ENCODE assay signal across 11 cellular contexts in genomic region chr19:44796701-44797115, GRCh38. TPM values are rescaled to one million over a fixed set of nuclear protein-coding genes. Genes with fewer than 3 reads are reported as not detected.
A peak's percentile ranks its signal among the peaks of the same experiment; 100 is the strongest.
DNase-seq lines count a peak whose midpoint lies in the region; ATAC-seq and TF ChIP-seq lines count a peak whose summit lies in the region.
"Had no signal": no experiment of that assay in that cellular context is flagged by ENCODE, and none has a peak within 500 bp of the region (broad histone marks: within the 10 kb centered on the region; RNA-seq: fewer than 3 reads in every experiment).

No MANE protein-coding gene starts in this region.

- POLR2A ChIA-PET in WTC11 (lab: Charles Lee): interaction anchor here (0.6 kb wide), 2 partner anchors 16 to 119 kb away, joined by 3 to 4 read pairs; no protein-coding TSS in a partner anchor

- peak overlapping the region; percentile 70 for H3K27ac Mint-ChIP-seq in activated T-cell treated with anti-CD3 and anti-CD28 coated beads, Interleukin-2, amount 50 U/mL, for 24 hours
- H3K27ac Mint-ChIP-seq in WTC11: peak overlapping the region; percentile 96
- H3K27ac Mint-ChIP-seq: CD4-positive, CD25-positive, alpha-beta regulatory T cell had no signal

- no peak overlapping the region for H3K27ac ChIP-seq in iPS-20b (ENCODE audit: low read length)
- H3K27ac ChIP-seq in upper lobe of left lung: peak overlapping the region; percentile 45 to 83 (median 77)

- no peaks in the 10 kb centered on the region for H3K4me1 ChIP-seq in iPS-20b (ENCODE audit: insufficient read depth, low read length)
- peaks cover 12 to 19% (median 15%) of the 10 kb centered on the region in 4 donors for H3K4me1 ChIP-seq in upper lobe of left lung

- CTCF ChIA-PET in WTC11 (lab: Charles Lee): interaction anchor here (0.6 to 2.2 kb wide), 17 partner anchors 9 to 226 kb away, joined by 3 to 28 read pairs (median 4); partner anchors contain the start of genes BCAM, CBLC and NECTIN2

- no peaks in the 10 kb centered on the region for H3K27me3 Mint-ChIP-seq in activated T-cell treated with anti-CD3 and anti-CD28 coated beads, Interleukin-2, amount 50 U/mL, for 24 hours
- peaks cover 14% of the 10 kb centered on the region for H3K27me3 Mint-ChIP-seq in WTC11 (ENCODE audit: low read depth)

- TF ChIP-seq CTCF in WTC11 (IDR thresholded peaks at IDR 0.05) (no peak), upper lobe of left lung (IDR thresholded peaks at IDR 0.05) (no peak)

- H3K9me3 Mint-ChIP-seq in activated T-cell treated with anti-CD3 and anti-CD28 coated beads, Interleukin-2, amount 50 U/mL, for 24 hours: no peaks in the 10 kb centered on the region
- H3K9me3 Mint-ChIP-seq in WTC11: no peaks in the 10 kb centered on the region
- H3K9me3 Mint-ChIP-seq: CD4-positive, CD25-positive, alpha-beta regulatory T cell had no signal

- TF ChIP-seq POLR2A in upper lobe of left lung (IDR thresholded peaks at IDR 0.05): no peak
- TF ChIP-seq POLR2A in GM18505 (IDR thresholded peaks at IDR 0.05; ENCODE audit: borderline replicate concordance, extremely low read depth, insufficient read depth, insufficient read length): no peak

- no peaks in the 10 kb centered on the region for H3K36me3 Mint-ChIP-seq in activated T-cell treated with anti-CD3 and anti-CD28 coated beads, Interleukin-2, amount 50 U/mL, for 24 hours (ENCODE audit: low read depth)
- H3K36me3 Mint-ChIP-seq in WTC11: peaks cover 42% of the 10 kb centered on the region
- H3K36me3 Mint-ChIP-seq: CD4-positive, CD25-positive, alpha-beta regulatory T cell had no signal

- H3K36me3 ChIP-seq in iPS-20b (ENCODE audit: insufficient read depth, low read depth, low read length): peaks cover 30% of the 10 kb centered on the region
- no peaks in the 10 kb centered on the region for H3K36me3 ChIP-seq in upper lobe of left lung

- H3K27me3 ChIP-seq in iPS-20b (ENCODE audit: insufficient read depth, low read length) (no peaks in the 10 kb centered on the region), upper lobe of left lung (no peaks in the 10 kb centered on the region)

- H3K9me3 ChIP-seq in iPS-20b (ENCODE audit: insufficient read depth, low read depth, low read length): no peaks in the 10 kb centered on the region
- no peaks in the 10 kb centered on the region for H3K9me3 ChIP-seq in upper lobe of left lung

- H3K9ac ChIP-seq in iPS-20b (ENCODE audit: low read depth, low read length): peak overlapping the region; percentile 53; the same call in 1 of the 2 replicates

- DNase-seq in activated T-cell treated with anti-CD3 and anti-CD28 coated beads, Interleukin-2, amount 50 U/mL, for 24 hours: no peak
- no peak for DNase-seq in activated T-cell treated with anti-CD3 and anti-CD28 coated beads, Interleukin-2, amount 50 U/mL, for 1 hour
- DNase-seq in WTC11 (ENCODE audit: low spot score): no peak
- no peak for DNase-seq in upper lobe of left lung
- no peak for DNase-seq in activated CD4-positive, CD25-positive, alpha-beta regulatory T cell treated with anti-CD3 and anti-CD28 coated beads, Interleukin-2, amount 50 U/mL, for 72 hours
- no peak for DNase-seq in NCI-H226
- DNase-seq: CD4-positive, CD25-positive, alpha-beta regulatory T cell had no signal

- 18 to 33% methylated on average over 12 of the region's 12 CpGs for whole genome bisulfite sequencing in upper lobe of left lung, 2 donors

- ATAC-seq in WTC11 (peak; percentile 52), upper lobe of left lung (ENCODE audit: low FRiP score in 2 of 2) (no peak), GM18505 (IDR thresholded peaks at IDR 0.05; ENCODE audit: unreplicated experiment) (no peak)

- H3K4me3 ChIP-seq in iPS-20b (ENCODE audit: low read length): no peak overlapping the region
- no peak overlapping the region for H3K4me3 ChIP-seq in upper lobe of left lung

- H3K4me3 Mint-ChIP-seq in activated T-cell treated with anti-CD3 and anti-CD28 coated beads, Interleukin-2, amount 50 U/mL, for 24 hours: no peak overlapping the region
- peak overlapping the region; percentile 6; the same call in 1 of the 2 replicates for H3K4me3 Mint-ChIP-seq in WTC11
- H3K4me3 Mint-ChIP-seq: CD4-positive, CD25-positive, alpha-beta regulatory T cell had no signal

- TF ChIP-seq EP300 in upper lobe of left lung (IDR thresholded peaks at IDR 0.05): no peak

- peaks cover 10% of the 10 kb centered on the region for H3K4me1 Mint-ChIP-seq in activated T-cell treated with anti-CD3 and anti-CD28 coated beads, Interleukin-2, amount 50 U/mL, for 24 hours (ENCODE audit: low read depth)
- peaks cover 31% of the 10 kb centered on the region for H3K4me1 Mint-ChIP-seq in WTC11

TF ChIP-seq in WTC11, 78 proteins besides CTCF, POLR2A, EP300 and RAD21:
- TF ChIP-seq MLX (CRISPR knock-in tag; IDR thresholded peaks at IDR 0.05) (no peak), GTF2I (CRISPR knock-in tag; conservative IDR thresholded peaks at IDR 0.05) (no peak), SP1 (CRISPR knock-in tag; conservative IDR thresholded peaks at IDR 0.05) (no peak), E2F1 (CRISPR knock-in tag; IDR thresholded peaks at IDR 0.05) (no peak)
TF ChIP-seq in WTC11: peak in this region for 0.

RNA-seq across cellular contexts. Expression of gene BCAM, which starts 12.2 kb away (rescaled TPM):
- total RNA-seq in WTC11 (2021) (73.1 to 89.5 TPM (median 80.0 TPM) in 3 replicates), upper lobe of left lung (100 to 1,000 TPM; 246 to 557 (median 274) TPM)
- total RNA-seq: CD4-positive, CD25-positive, alpha-beta regulatory T cell had no signal

RNA-seq across cellular contexts. Expression of gene CBLC, which starts 19.0 kb away (rescaled TPM):
- total RNA-seq in WTC11 (2021) (20.5 to 29.5 TPM (median 27.8 TPM) in 3 replicates), upper lobe of left lung (10 to 100 TPM in 1 of 6 donors, 1 to 10 TPM in 5; 2.9 to 10.5 (median 4.5) TPM)
- total RNA-seq: CD4-positive, CD25-positive, alpha-beta regulatory T cell; H4; NCI-H460 had no signal

RNA-seq across cellular contexts. Expression of gene BCL3, which starts 48.2 kb away (rescaled TPM):
- total RNA-seq in WTC11 (2021) (4.6 to 7.8 TPM (median 5.6 TPM) in 3 replicates), upper lobe of left lung (100 to 1,000 TPM in 2 of 6 donors, 10 to 100 TPM in 4; 31.1 to 114 (median 71.6) TPM)

RNA-seq across cellular contexts. Expression of gene NECTIN2, which starts 49.4 kb away (rescaled TPM):
- total RNA-seq in WTC11 (2021) (164 to 170 TPM (median 168 TPM) in 3 replicates), upper lobe of left lung (100 to 1,000 TPM in 4 of 6 donors, 10 to 100 TPM in 2; 52.2 to 152 (median 109) TPM)
